In genomic region chr4:185872747-185873380, GRCh38 we compare ENCODE assay signal across 20 cellular contexts.
DNase-seq lines count a peak whose midpoint lies in the region; ATAC-seq and TF ChIP-seq lines count a peak whose summit lies in the region.
"Had no signal": no experiment of that assay in that cellular context is flagged by ENCODE, and none has a peak within 500 bp of the region (broad histone marks: within the 10 kb centered on the region; RNA-seq: fewer than 3 reads in every experiment).

No MANE protein-coding gene starts in this region.

- H3K9me3 ChIP-seq in left ventricle myocardium inferior (replicated peaks), result no peaks in the 10 kb centered on the region
- no peaks in the 10 kb centered on the region for H3K9me3 ChIP-seq in right atrium auricular region
- H3K9me3 ChIP-seq in mammary epithelial cell (replicated peaks; ENCODE audit: insufficient read depth, low read length), result no peaks in the 10 kb centered on the region
- no peaks in the 10 kb centered on the region for H3K9me3 ChIP-seq in upper lobe of left lung
- H3K9me3 ChIP-seq in PC-3 (ENCODE audit: low read length), result no peaks in the 10 kb centered on the region
- H3K9me3 ChIP-seq: BLaER1 treated with 17β-estradiol and CSF1 and Interleukin-3, amounts not matched to agents 10 nM and 100 nM had no signal

- H3K27me3 Mint-ChIP-seq in type B pancreatic cell, result no peaks in the 10 kb centered on the region

- no peak overlapping the region for H3K4me3 Mint-ChIP-seq in type B pancreatic cell
- H3K4me3 Mint-ChIP-seq: CD8-positive, alpha-beta memory T cell had no signal

- H3K9me3 Mint-ChIP-seq in type B pancreatic cell, result no peaks in the 10 kb centered on the region
- H3K9me3 Mint-ChIP-seq: CD8-positive, alpha-beta memory T cell had no signal

- CTCF ChIA-PET in mammary epithelial cell (lab: Charles Lee; ENCODE audit: low non-redundant PET), result no interaction called here
- CTCF ChIA-PET in PC-3 (lab: Charles Lee), result no interaction called here

- DNase-seq in left ventricle myocardium inferior (no peak), right atrium auricular region (ENCODE audit: low spot score) (no peak), mammary epithelial cell (peak; percentile 27), foreskin fibroblast (peak; percentile 4 to 8), type B pancreatic cell (ENCODE audit: extremely low spot score, unreplicated experiment) (no peak), LoVo (ENCODE audit: low spot score) (no peak), upper lobe of left lung (no peak), PC-3 (no peak)
- DNase-seq: 8988T; CD8-positive, alpha-beta memory T cell; DND-41; GOT3; Karpas-422; NCI-H1105; NCI-H1694; NCI-H2107; NCI-H2227 treated with DMSO at 0.1 percent for 48 hours; NCI-H524 had no signal

- H3K4me2 ChIP-seq in mammary epithelial cell (ENCODE audit: insufficient read depth, low read depth, low read length) (no peak overlapping the region), PC-3 (ENCODE audit: low read length) (no peak overlapping the region)
- H3K4me2 ChIP-seq: BLaER1 treated with 17β-estradiol and CSF1 and Interleukin-3, amounts not matched to agents 10 nM and 100 nM had no signal

- no peaks in the 10 kb centered on the region for H3K9me2 ChIP-seq in PC-3 (replicated peaks; ENCODE audit: low read length)

- H3K4me3 ChIP-seq in left ventricle myocardium inferior, result no peak overlapping the region
- no peak overlapping the region for H3K4me3 ChIP-seq in right atrium auricular region
- H3K4me3 ChIP-seq in mammary epithelial cell (replicated peaks in 1 of 3; ENCODE audit: insufficient read depth in 1 of 3, low read depth in 2 of 3, low read length in 3 of 3), result no peak overlapping the region
- H3K4me3 ChIP-seq in foreskin fibroblast (ENCODE audit: low read depth in 1 of 2, low read length in 2 of 2), result no peak overlapping the region
- no peak overlapping the region for H3K4me3 ChIP-seq in upper lobe of left lung
- no peak overlapping the region for H3K4me3 ChIP-seq in PC-3 (ENCODE audit: low read length)
- H3K4me3 ChIP-seq: BLaER1 treated with 17β-estradiol and CSF1 and Interleukin-3, amounts not matched to agents 10 nM and 100 nM had no signal

- TF ChIP-seq CTCF in left ventricle myocardium inferior (IDR thresholded peaks at IDR 0.05; ENCODE audit: borderline replicate concordance) (no peak), right atrium auricular region (IDR thresholded peaks at IDR 0.05) (no peak), mammary epithelial cell (conservative IDR thresholded peaks at IDR 0.05 in 1 of 2, IDR thresholded peaks at IDR 0.05 in 1 of 2; ENCODE audit: extremely low read depth in 1 of 2, insufficient read depth in 1 of 2, low read depth in 1 of 2, low read length in 2 of 2) (no peak), foreskin fibroblast (IDR thresholded peaks at IDR 0.05; ENCODE audit: low read depth, low read length) (no peak), type B pancreatic cell (conservative IDR thresholded peaks at IDR 0.05) (no peak), upper lobe of left lung (IDR thresholded peaks at IDR 0.05) (no peak), PC-3 (conservative IDR thresholded peaks at IDR 0.05; ENCODE audit: low read depth, low read length) (no peak)

- no peaks in the 10 kb centered on the region for H4K20me1 ChIP-seq in mammary epithelial cell (ENCODE audit: insufficient read depth, low read length)
- no peaks in the 10 kb centered on the region for H4K20me1 ChIP-seq in PC-3 (ENCODE audit: low read length)
- H4K20me1 ChIP-seq: BLaER1 treated with 17β-estradiol and CSF1 and Interleukin-3, amounts not matched to agents 10 nM and 100 nM had no signal

- no TSS peak for BruUV-seq in mammary epithelial cell (replicated peaks; lab: Mats Ljungman, UMichigan)
- no TSS peak for BruUV-seq in PC-3 (replicated peaks; lab: Mats Ljungman, UMichigan)

- intact Hi-C loops in left ventricle myocardium inferior (cut with micrococcal nuclease), result no loop called here
- intact Hi-C loops in mammary epithelial cell (cut with micrococcal nuclease), result loop anchor here (5.0 kb wide), 1 partner anchor 61 kb away; the partner anchor contains the start of gene SORBS2
- intact Hi-C loops in PC-3 (cut with micrococcal nuclease), result no loop called here

- peaks cover 42% of the 10 kb centered on the region for H3K4me1 ChIP-seq in left ventricle myocardium inferior
- peaks cover 0 to 4% of the 10 kb centered on the region in 2 donors for H3K4me1 ChIP-seq in right atrium auricular region
- H3K4me1 ChIP-seq in mammary epithelial cell (ENCODE audit: insufficient read depth, low read length), result peaks cover 4% of the 10 kb centered on the region
- no peaks in the 10 kb centered on the region for H3K4me1 ChIP-seq in upper lobe of left lung
- H3K4me1 ChIP-seq in PC-3 (ENCODE audit: insufficient read depth, low read length), result peaks cover 25% of the 10 kb centered on the region

- H3K9ac ChIP-seq in mammary epithelial cell (ENCODE audit: insufficient read depth, low read length) (no peak overlapping the region), PC-3 (ENCODE audit: low read length) (no peak overlapping the region)
- H3K9ac ChIP-seq: BLaER1 treated with 17β-estradiol and CSF1 and Interleukin-3, amounts not matched to agents 10 nM and 100 nM had no signal

- no peak for TF ChIP-seq EP300 in upper lobe of left lung (IDR thresholded peaks at IDR 0.05)

- 82% methylated on average over 7 of the region's 7 CpGs for WGBS in mammary epithelial cell (ENCODE audit: low coverage, missing lambda C conversion rate)
- WGBS in upper lobe of left lung, 2 donors, result 82 to 90% methylated on average over 7 of the region's 7 CpGs

- H3K27me3 ChIP-seq in left ventricle myocardium inferior (ENCODE audit: low read depth) (no peaks in the 10 kb centered on the region), right atrium auricular region (no peaks in the 10 kb centered on the region), mammary epithelial cell (ENCODE audit: insufficient read depth, low read length) (no peaks in the 10 kb centered on the region), upper lobe of left lung (no peaks in the 10 kb centered on the region), PC-3 (ENCODE audit: low read length) (no peaks in the 10 kb centered on the region)
- H3K27me3 ChIP-seq: BLaER1 treated with 17β-estradiol and CSF1 and Interleukin-3, amounts not matched to agents 10 nM and 100 nM had no signal

- ATAC-seq in upper lobe of left lung (ENCODE audit: low FRiP score in 2 of 2) (no peak), PC-3 (no peak)
- ATAC-seq: Panc1 had no signal

- no peaks in the 10 kb centered on the region for H3K36me3 ChIP-seq in left ventricle myocardium inferior
- H3K36me3 ChIP-seq in right atrium auricular region, result no peaks in the 10 kb centered on the region
- H3K36me3 ChIP-seq in mammary epithelial cell (ENCODE audit: insufficient read depth, low read length), result no peaks in the 10 kb centered on the region
- H3K36me3 ChIP-seq in upper lobe of left lung, result no peaks in the 10 kb centered on the region
- no peaks in the 10 kb centered on the region for H3K36me3 ChIP-seq in PC-3 (ENCODE audit: low read depth, low read length)
- H3K36me3 ChIP-seq: BLaER1 treated with 17β-estradiol and CSF1 and Interleukin-3, amounts not matched to agents 10 nM and 100 nM had no signal

- no peaks in the 10 kb centered on the region for H3K79me2 ChIP-seq in mammary epithelial cell (ENCODE audit: insufficient read depth, low read length)
- H3K79me2 ChIP-seq in PC-3 (ENCODE audit: low read length), result no peaks in the 10 kb centered on the region

- H2AFZ ChIP-seq in mammary epithelial cell (ENCODE audit: low read depth, low read length) (no peak overlapping the region), PC-3 (ENCODE audit: low read length) (no peak overlapping the region)

- H3K36me3 Mint-ChIP-seq in type B pancreatic cell, result no peaks in the 10 kb centered on the region
- H3K36me3 Mint-ChIP-seq: CD8-positive, alpha-beta memory T cell had no signal

- H3K27ac ChIP-seq in left ventricle myocardium inferior (replicated peaks) (peak overlapping the region; percentile 21), right atrium auricular region (peak overlapping the region in 1 of 2 donors; percentile 86), mammary epithelial cell (ENCODE audit: insufficient read depth, low read depth, low read length) (no peak overlapping the region), upper lobe of left lung (no peak overlapping the region), PC-3 (ENCODE audit: low read length) (no peak overlapping the region)
- H3K27ac ChIP-seq: BLaER1 treated with 17β-estradiol and CSF1 and Interleukin-3, amounts not matched to agents 10 nM and 100 nM had no signal

- TF ChIP-seq POLR2A in upper lobe of left lung (IDR thresholded peaks at IDR 0.05), result no peak

- peak overlapping the region; percentile 58 for H3K27ac Mint-ChIP-seq in type B pancreatic cell
- H3K27ac Mint-ChIP-seq: CD8-positive, alpha-beta memory T cell had no signal

- in situ Hi-C loops in mammary epithelial cell (cut with MboI; ENCODE audit: low sequenced_read_pairs in 2 of 2), result no loop called here

- no peaks in the 10 kb centered on the region for H3F3A ChIP-seq in PC-3 (ENCODE audit: low read length, unreplicated experiment)

- no peaks in the 10 kb centered on the region for H3K4me1 Mint-ChIP-seq in type B pancreatic cell (ENCODE audit: unreplicated experiment)
- H3K4me1 Mint-ChIP-seq: CD8-positive, alpha-beta memory T cell had no signal

- POLR2A ChIA-PET in PC-3 (lab: Charles Lee; ENCODE audit: unreplicated experiment), result no interaction called here

- dilution Hi-C loops in mammary epithelial cell (cut with HindIII; ENCODE audit: low sequenced_read_pairs), result no loop called here

Comparison
In these comparisons a context has a peak if more than half of its experiments do, and no peak if none do; other contexts are left out.
1. DNase-seq: peak in mammary epithelial cell (single experiment) and foreskin fibroblast (2 of 2); none in left ventricle myocardium inferior (single experiment), right atrium auricular region (single experiment), type B pancreatic cell (single experiment), LoVo (single experiment), upper lobe of left lung (0 of 2) and PC-3 (single experiment).